In the genomic region with DNA sequence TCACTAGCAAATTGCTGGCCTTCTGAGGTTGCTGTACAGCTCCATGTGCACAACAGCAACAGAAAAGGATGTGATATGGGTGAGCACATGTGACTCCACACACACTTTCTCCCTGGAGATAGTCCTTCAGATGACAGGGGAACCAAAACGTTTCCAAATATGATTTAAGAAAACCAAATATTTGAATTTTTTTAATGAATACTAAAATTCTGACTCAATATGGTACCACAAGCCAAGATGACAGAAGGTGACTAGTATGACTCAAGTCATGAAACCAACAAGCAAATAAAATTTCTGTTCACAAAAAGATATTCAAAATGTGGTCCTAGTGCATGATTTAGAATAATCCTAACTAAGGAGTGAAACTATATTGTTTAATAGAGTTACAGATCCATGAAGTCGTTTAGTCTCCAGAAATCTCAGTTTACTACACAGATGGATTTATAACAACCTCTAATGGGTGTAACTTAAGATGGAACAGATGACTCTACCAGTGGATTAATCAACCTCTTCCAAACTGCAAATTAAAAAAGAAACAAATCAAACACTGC, we compare ENCODE assay signal across 1 cellular context.
TF ChIP-seq lines count a peak whose summit lies in the region.

No MANE protein-coding gene starts in this region.

TF ChIP-seq in HepG2, 621 proteins besides CTCF, POLR2A, EP300 and RAD21 (continued from another document):
- TF ChIP-seq, protein P1, sequence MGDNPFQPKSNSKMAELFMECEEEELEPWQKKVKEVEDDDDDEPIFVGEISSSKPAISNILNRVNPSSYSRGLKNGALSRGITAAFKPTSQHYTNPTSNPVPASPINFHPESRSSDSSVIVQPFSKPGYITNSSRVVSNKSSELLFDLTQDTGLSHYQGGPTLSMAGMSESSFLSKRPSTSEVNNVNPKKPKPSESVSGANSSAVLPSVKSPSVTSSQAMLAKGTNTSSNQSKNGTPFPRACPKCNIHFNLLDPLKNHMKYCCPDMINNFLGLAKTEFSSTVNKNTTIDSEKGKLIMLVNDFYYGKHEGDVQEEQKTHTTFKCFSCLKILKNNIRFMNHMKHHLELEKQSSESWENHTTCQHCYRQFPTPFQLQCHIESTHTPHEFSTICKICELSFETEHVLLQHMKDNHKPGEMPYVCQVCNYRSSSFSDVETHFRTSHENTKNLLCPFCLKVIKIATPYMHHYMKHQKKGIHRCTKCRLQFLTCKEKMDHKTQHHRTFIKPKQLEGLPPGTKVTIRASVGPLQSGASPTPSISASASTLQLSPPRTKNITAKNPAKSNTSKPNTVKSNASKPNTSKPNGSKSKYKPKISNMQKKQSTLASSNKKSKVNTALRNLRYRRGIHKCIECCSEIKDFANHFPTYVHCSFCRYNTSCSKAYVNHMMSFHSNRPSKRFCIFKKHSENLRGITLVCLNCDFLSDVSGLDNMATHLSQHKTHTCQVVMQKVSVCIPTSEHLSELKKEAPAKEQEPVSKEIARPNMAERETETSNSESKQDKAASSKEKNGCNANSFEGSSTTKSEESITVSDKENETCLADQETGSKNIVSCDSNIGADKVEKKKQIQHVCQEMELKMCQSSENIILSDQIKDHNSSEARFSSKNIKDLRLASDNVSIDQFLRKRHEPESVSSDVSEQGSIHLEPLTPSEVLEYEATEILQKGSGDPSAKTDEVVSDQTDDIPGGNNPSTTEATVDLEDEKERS (CRISPR knock-in tag; IDR thresholded peaks at IDR 0.05) = no peak
